Comparison of ENCODE assay signal across 19 cellular contexts in the genomic region with DNA sequence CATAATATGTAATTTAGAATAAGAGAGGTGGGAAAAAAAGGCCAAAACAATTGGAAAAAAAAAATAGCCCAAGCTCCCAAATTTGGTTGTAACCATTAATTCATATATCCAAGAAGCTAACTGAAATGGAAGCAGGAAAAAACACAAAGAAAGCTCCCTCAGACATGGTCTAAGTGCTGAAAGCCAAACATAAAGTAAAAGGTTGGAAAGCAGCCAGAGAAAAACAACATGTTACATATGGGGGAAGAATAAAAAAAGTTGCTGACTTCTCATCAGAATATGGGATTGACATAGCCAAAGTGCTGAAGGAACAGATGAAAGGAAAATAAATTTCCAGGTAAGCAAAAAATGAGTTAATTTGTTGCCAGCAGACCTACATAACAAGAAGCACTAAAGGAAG.
"Had no signal": no experiment of that assay in that cellular context is flagged by ENCODE, and none has a peak within 500 bp of the region (broad histone marks: within the 10 kb centered on the region; RNA-seq: fewer than 3 reads in every experiment).

No MANE protein-coding gene starts in this region.

- H3K4me3 ChIP-seq: esophagus squamous epithelium, mucosa of descending colon, ovary, right atrium auricular region, sigmoid colon, skin epidermis had no signal

- H3K27ac ChIP-seq: esophagus squamous epithelium, foreskin keratinocyte, ovary, right atrium auricular region, sigmoid colon, skin epidermis had no signal

- DNase-seq: cortex of kidney; effector memory CD8-positive, alpha-beta T cell; esophagus squamous epithelium; foreskin keratinocyte; kidney; left cardiac atrium; mammary epithelial cell; mucosa of descending colon; naive thymus-derived CD8-positive, alpha-beta T cell; nucleus accumbens; ovary; sigmoid colon; stimulated activated CD4-positive, alpha-beta T cell treated with anti-CD3 and anti-CD28 coated beads, Interleukin-2, amount 100 ng/mL, for 24 hours; stimulated activated CD4-positive, alpha-beta T cell treated with anti-CD3 and anti-CD28 coated beads, Interleukin-4, amount 100 ng/mL, for 4 hours; stimulated activated naive B cell treated with anti-CD40 and anti-IgM and Interleukin-4, amounts not matched to agents 10 μg/mL and 1 μg/mL and 100 μg/mL, for 72 hours; stimulated activated naive CD8-positive, alpha-beta T cell treated with anti-CD3 and anti-CD28 coated beads, Interleukin-15, amount 100 ng/mL, for 72 hours; trophoblast cell had no signal

- ATAC-seq: effector memory CD8-positive, alpha-beta T cell; foreskin keratinocyte; left cardiac atrium; mucosa of descending colon; naive thymus-derived CD8-positive, alpha-beta T cell; stimulated activated naive B cell treated with anti-CD40 and anti-IgM and Interleukin-4, amounts not matched to agents 10 μg/mL and 1 μg/mL and 100 μg/mL, for 72 hours; stimulated activated naive CD8-positive, alpha-beta T cell treated with anti-CD3 and anti-CD28 coated beads, Interleukin-15, amount 100 ng/mL, for 72 hours had no signal
